1 cellular context compared by ENCODE assay signal in genomic region chr2:45786030-45786830, GRCh38.
TF ChIP-seq lines count a peak whose summit lies in the region.

No MANE protein-coding gene starts in this region.

TF ChIP-seq in K562, 482 proteins besides CTCF, POLR2A, EP300 and RAD21 (continued from another document):
- TF ChIP-seq MGA (IDR thresholded peaks at IDR 0.05) (peak; percentile 21; the same call in 1 of the 2 replicates), ZNF592 (IDR thresholded peaks at IDR 0.05) (peak; percentile 60; the same call in 1 of the 2 replicates), STAT5A (IDR thresholded peaks at IDR 0.05; ENCODE audit: borderline replicate concordance, low read length) (peak; percentile 50), MLX (CRISPR knock-in tag; conservative IDR thresholded peaks at IDR 0.05) (0 out of 4 replicates have a peak, but pooled peaks of 1 of the 2 experiments have one; percentile 22), E2F4 (CRISPR knock-in tag; IDR thresholded peaks at IDR 0.05; ENCODE audit: low read depth) (no peak), SNRNP70 (optimal IDR thresholded peaks at IDR 0.05; ENCODE audit: low read depth, low read length) (no peak), PHB2 (IDR thresholded peaks at IDR 0.05; ENCODE audit: low read depth) (no peak), STAT6 (CRISPR knock-in tag; IDR thresholded peaks at IDR 0.05) (0 out of 2 replicates have a peak, but pooled peaks have one; percentile 9), YBX1 (IDR thresholded peaks at IDR 0.05) (no peak), LEF1 (IDR thresholded peaks at IDR 0.05) (peak; percentile 56; the same call in 1 of the 2 replicates), NR2C2 (CRISPR knock-in tag; IDR thresholded peaks at IDR 0.05) (no peak), NR2C2 (tag; IDR thresholded peaks at IDR 0.05) (peak; percentile 26; the same call in 1 of the 2 replicates), RNF2 (IDR thresholded peaks at IDR 0.05) (peak; percentile 78; the same call in 1 of the 2 replicates), ZNF644 (tag; IDR thresholded peaks at IDR 0.05; ENCODE audit: low read depth) (no peak), ZNF584 (CRISPR knock-in tag; IDR thresholded peaks at IDR 0.05; ENCODE audit: low read depth) (peak; percentile 75; the same call in 1 of the 2 replicates), E2F1 (CRISPR knock-in tag; IDR thresholded peaks at IDR 0.05) (no peak), ZFP36 (IDR thresholded peaks at IDR 0.05; ENCODE audit: low read depth, low read length, partially characterized antibody) (peak; percentile 87), ELF1 (tag; IDR thresholded peaks at IDR 0.05) (peak; percentile 41; the same call in 1 of the 2 replicates), THAP12 (CRISPR knock-in tag; IDR thresholded peaks at IDR 0.05) (no peak), GATA2 (CRISPR knock-in tag; IDR thresholded peaks at IDR 0.05) (peak; percentile 43), ETV6 (IDR thresholded peaks at IDR 0.05; ENCODE audit: borderline replicate concordance in 1 of 2, low read depth in 2 of 2, low read length in 1 of 2) (no peak), ETV6 (CRISPR knock-in tag; IDR thresholded peaks at IDR 0.05; ENCODE audit: borderline replicate concordance) (no peak), JUN (IDR thresholded peaks at IDR 0.05; ENCODE audit: borderline replicate concordance, low read depth, low read length) (no peak; the same call in 1 of the 2 replicates), JUN (CRISPR knock-in tag; IDR thresholded peaks at IDR 0.05; ENCODE audit: borderline replicate concordance) (no peak), BCOR (IDR thresholded peaks at IDR 0.05) (peak; percentile 67; the same call in 1 of the 2 replicates), NCOR1 (IDR thresholded peaks at IDR 0.05) (peak; percentile 14; the same call in 1 of the 2 replicates), KLF6 (CRISPR knock-in tag; IDR thresholded peaks at IDR 0.05; ENCODE audit: borderline replicate concordance) (peak; percentile 38; the same call in 1 of the 2 replicates), ESRRA (IDR thresholded peaks at IDR 0.05; ENCODE audit: borderline replicate concordance, low read depth) (peak; percentile 44; the same call in 1 of the 2 replicates), JUNB (CRISPR knock-in tag; conservative IDR thresholded peaks at IDR 0.05) (no peak), FOXK1 (CRISPR knock-in tag; IDR thresholded peaks at IDR 0.05; ENCODE audit: borderline replicate concordance) (no peak), SMAD3 (CRISPR knock-in tag; conservative IDR thresholded peaks at IDR 0.05) (0 out of 2 replicates have a peak, but pooled peaks have one; percentile 6)
